ENCODE assay signal across 9 cellular contexts in genomic region chr10:93993414-93993781, GRCh38. TPM values are rescaled to one million over a fixed set of nuclear protein-coding genes. Genes with fewer than 3 reads are reported as not detected.
A peak's percentile ranks its signal among the peaks of the same experiment; 100 is the strongest.
DNase-seq lines count a peak whose midpoint lies in the region; ATAC-seq, FAIRE-seq and TF ChIP-seq lines count a peak whose summit lies in the region.
"Had no signal": no experiment of that assay in that cellular context is flagged by ENCODE, and none has a peak within 500 bp of the region (broad histone marks: within the 10 kb centered on the region; RNA-seq: fewer than 3 reads in every experiment).

No MANE protein-coding gene starts in this region.

- no peak overlapping the region for H2BK20ac ChIP-seq in H1 (ENCODE audit: low read length)

- no peak overlapping the region for H4K5ac ChIP-seq in H1 (ENCODE audit: insufficient read length, low read depth, low read length)

- FAIRE-seq in H1 (lab: Jason Lieb, UNC), result no peak
- no peak for FAIRE-seq in RCC 7860 (lab: Jason Lieb, UNC)
- FAIRE-seq: G401.6 had no signal

- no peaks in the 10 kb centered on the region for H3F3A ChIP-seq in neural cell (ENCODE audit: insufficient read depth, low read length, poor library complexity, severe bottlenecking)

- H3K9ac ChIP-seq in H1 (replicated peaks in 1 of 4; ENCODE audit: extremely low read depth in 1 of 4, low read depth in 3 of 4, low read length in 3 of 4), result peak overlapping the region in 1 of 4 experiments; percentile 43; a peak in 1 of 7 replicates
- peak overlapping the region; percentile 61 for H3K9ac ChIP-seq in neural cell (ENCODE audit: low read length)

- CTCF ChIA-PET in H1 (lab: Charles Lee; ENCODE audit: partially characterized antibody), result interaction anchor here (1.4 to 1.8 kb wide), 3 partner anchors 15 to 48 kb away, joined by 3 to 4 read pairs (median 3); no protein-coding TSS in a partner anchor

- no peak overlapping the region for H2BK15ac ChIP-seq in H1 (ENCODE audit: low read length)

- H3K27me3 ChIP-seq in H1 (replicated peaks in 1 of 4; ENCODE audit: control insufficient read depth in 3 of 4, extremely low read depth in 1 of 4, insufficient read depth in 3 of 4, low read length in 3 of 4) (peaks cover 25 to 65% (median 50%) of the 10 kb centered on the region in 4 experiments), neural cell (ENCODE audit: insufficient read depth, low read depth, low read length) (peaks cover 15% of the 10 kb centered on the region)

- H3K4me2 ChIP-seq in H1 (ENCODE audit: insufficient read depth in 1 of 2, low read depth in 2 of 2, low read length in 2 of 2) (peak overlapping the region; percentile 79 to 94), neural cell (ENCODE audit: low read length) (no peak overlapping the region)

- H3K56ac ChIP-seq in H1 (replicated peaks; ENCODE audit: insufficient read length, low read depth, low read length), result no peak overlapping the region

- H3K79me2 ChIP-seq in H1 (ENCODE audit: control insufficient read depth in 1 of 2, insufficient read depth in 2 of 2, low read length in 2 of 2) (no peaks in the 10 kb centered on the region), neural cell (replicated peaks; ENCODE audit: insufficient read depth, low read length) (no peaks in the 10 kb centered on the region)

- peaks cover 8% of the 10 kb centered on the region; the same call in 1 of the 2 replicates for H3K23me2 ChIP-seq in H1 (ENCODE audit: low read depth, low read length)

- H4K20me1 ChIP-seq in H1 (replicated peaks in 1 of 2; ENCODE audit: control insufficient read depth in 1 of 2, insufficient read depth in 2 of 2, low read length in 2 of 2) (no peaks in the 10 kb centered on the region), neural cell (ENCODE audit: insufficient read depth) (no peaks in the 10 kb centered on the region)

- H2BK5ac ChIP-seq in H1 (ENCODE audit: low read depth, low read length), result no peak overlapping the region

- no peak overlapping the region for H2AK5ac ChIP-seq in H1 (ENCODE audit: low read depth, low read length)

- H4K8ac ChIP-seq in H1 (ENCODE audit: extremely low read depth, insufficient read depth, low read length), result no peak overlapping the region

- DNase-seq in AG10803 (ENCODE audit: low read depth) (no peak), H1 (ENCODE audit: low read depth in 1 of 2, low spot score in 2 of 2) (no peak), RCC 7860 (ENCODE audit: low spot score) (no peak), MV-4-11 (lab: John Stamatoyannopoulos, UW) (no peak)

- 16% methylated on average over 15 of the region's 25 CpGs; no CpG with 5 or more reads in 1 of the 2 experiments for WGBS in H1 (ENCODE audit: extremely low coverage in 1 of 2, insufficient coverage in 1 of 2, insufficient read length in 1 of 2, insufficient replicate concordance in 2 of 2, low coverage in 1 of 2, low lambda C conversion rate in 2 of 2, missing lambda C conversion rate in 1 of 2), 2 experiments

- no peak overlapping the region for H2BK120ac ChIP-seq in H1 (replicated peaks; ENCODE audit: low read depth, low read length)

- no peak for TF ChIP-seq CTCF in AG10803 (conservative IDR thresholded peaks at IDR 0.05; ENCODE audit: low read length)
- no peak for TF ChIP-seq CTCF in H1 (IDR thresholded peaks at IDR 0.05; ENCODE audit: control extremely low read depth in 1 of 3, insufficient read depth in 1 of 3, low read depth in 1 of 3, low read length in 3 of 3)
- no peak for TF ChIP-seq CTCF in neural cell (IDR thresholded peaks at IDR 0.05; ENCODE audit: poor library complexity, severe bottlenecking)

- peak overlapping the region; percentile 61 for H3K4me3 ChIP-seq in AG10803 (ENCODE audit: low read length)
- H3K4me3 ChIP-seq in H1 (ENCODE audit: extremely low read depth in 1 of 4, insufficient read depth in 2 of 4, low read depth in 3 of 4, low read length in 4 of 4), result peak overlapping the region; percentile 30 to 71 (median 58); a peak in 7 of 8 replicates
- peak overlapping the region; percentile 82 for H3K4me3 ChIP-seq in neural cell (ENCODE audit: low read length)

- TF ChIP-seq EP300 in H1 (IDR thresholded peaks at IDR 0.05; ENCODE audit: borderline replicate concordance in 1 of 2, low read depth in 2 of 2, low read length in 2 of 2), result no peak
- no peak for TF ChIP-seq EP300 in neural cell (conservative IDR thresholded peaks at IDR 0.05; ENCODE audit: poor library complexity, severe bottlenecking)

- no peak overlapping the region for H4K91ac ChIP-seq in H1 (replicated peaks; ENCODE audit: insufficient read length, low read length)

- no peak overlapping the region for H2BK12ac ChIP-seq in H1 (ENCODE audit: low read depth, low read length)

- H3K9me3 ChIP-seq in H1 (ENCODE audit: insufficient read depth in 2 of 2, low read depth in 1 of 2, low read length in 1 of 2) (no peaks in the 10 kb centered on the region), neural cell (ENCODE audit: low read length) (no peaks in the 10 kb centered on the region)

- no peak overlapping the region for H3K18ac ChIP-seq in H1 (ENCODE audit: extremely low read depth, low read length)

- no peak overlapping the region for H3K4ac ChIP-seq in H1 (replicated peaks; ENCODE audit: insufficient read length, low read depth, low read length)

- POLR2A ChIA-PET in H1 (lab: Charles Lee; ENCODE audit: partially characterized antibody), result interaction anchor here (1.0 kb wide), 1 partner anchor 32 kb away, joined by 3 read pairs; no protein-coding TSS in a partner anchor

- H3K23ac ChIP-seq in H1 (ENCODE audit: insufficient read length), result no peak overlapping the region

- H3K79me1 ChIP-seq in H1 (ENCODE audit: low read depth, low read length), result no peaks in the 10 kb centered on the region

- H3K36me3 ChIP-seq in H1 (ENCODE audit: control insufficient read depth in 2 of 4, insufficient read depth in 4 of 4, low read length in 3 of 4), result no peaks in the 10 kb centered on the region
- no peaks in the 10 kb centered on the region for H3K36me3 ChIP-seq in neural cell (ENCODE audit: insufficient read depth, low read length)

- no peak overlapping the region for H3K27ac ChIP-seq in H1 (ENCODE audit: low read depth, low read length)
- no peak overlapping the region for H3K27ac ChIP-seq in neural cell (ENCODE audit: low read length)

- no peaks in the 10 kb centered on the region for H3K9me2 ChIP-seq in neural cell (ENCODE audit: insufficient read depth, low read length)

- TF ChIP-seq RAD21 in H1 (IDR thresholded peaks at IDR 0.05 in 1 of 2, conservative IDR thresholded peaks at IDR 0.05 in 1 of 2; ENCODE audit: low read depth in 2 of 2, low read length in 2 of 2) (no peak), neural cell (conservative IDR thresholded peaks at IDR 0.05) (no peak)

- no peak for TF ChIP-seq POLR2A in H1 (IDR thresholded peaks at IDR 0.05; ENCODE audit: control extremely low read depth in 1 of 2, low read depth in 2 of 2, low read length in 2 of 2)

- peak; percentile 22 for ATAC-seq in HG03432 (IDR thresholded peaks at IDR 0.05; ENCODE audit: unreplicated experiment)
- ATAC-seq in GM19035 (IDR thresholded peaks at IDR 0.05; ENCODE audit: unreplicated experiment), result no peak
- no peak for ATAC-seq in HG02870 (IDR thresholded peaks at IDR 0.05; ENCODE audit: unreplicated experiment)

- H2AFZ ChIP-seq in H1 (ENCODE audit: low read length), result no peak overlapping the region
- no peak overlapping the region for H2AFZ ChIP-seq in neural cell (ENCODE audit: low read depth, low read length)

- peaks cover 0 to 3% (median 0%) of the 10 kb centered on the region in 4 experiments; a peak in 3 of 7 replicates for H3K4me1 ChIP-seq in H1 (replicated peaks in 1 of 4; ENCODE audit: control insufficient read depth in 3 of 4, insufficient read depth in 4 of 4, low read length in 3 of 4)

- H3K14ac ChIP-seq in H1 (ENCODE audit: insufficient read length), result no peak overlapping the region

TF ChIP-seq in H1, 55 proteins besides CTCF, POLR2A, EP300 and RAD21 (continues in another document):
- TF ChIP-seq SAP30 (IDR thresholded peaks at IDR 0.05; ENCODE audit: insufficient read depth, insufficient replicate concordance, low read length) (no peak), KDM1A (IDR thresholded peaks at IDR 0.05; ENCODE audit: borderline replicate concordance, low read length) (no peak), SIX5 (IDR thresholded peaks at IDR 0.05; ENCODE audit: low read depth, low read length) (no peak), CBX8 (IDR thresholded peaks at IDR 0.05; ENCODE audit: borderline replicate concordance, low read depth, low read length) (no peak), ASH2L (IDR thresholded peaks at IDR 0.05; ENCODE audit: low read length) (no peak), E2F6 (IDR thresholded peaks at IDR 0.05) (peak; percentile 66; the same call in 1 of the 2 replicates)

RNA-seq across cellular contexts. Expression of gene PLCE1, which starts 0.3 kb away (rescaled TPM):
- total RNA-seq in H1 (2021; fragmentation: NEBNext Ultra II Directional; extraction: Animal tissue kit (Norgen Biotek cat#: 25700)), result 0.06 and 0.10 TPM in 2 replicates
- 0.05 and 0.06 TPM in 2 replicates for polyA plus RNA-seq in H1 (2011; rRNA removed)
- 0.06 TPM for polyA plus RNA-seq in H1 (2011; cell fraction: cytosol; rRNA removed)
- 0.19 TPM for polyA plus RNA-seq in H1 (2011; cell fraction: nucleus; rRNA removed)
- polyA plus RNA-seq in H1 (2012, experiment 1 of 2), result 0.41 to 0.84 TPM (median 0.49 TPM) in 4 replicates
- polyA plus RNA-seq in H1 (2012, experiment 2 of 2), result 0.04 TPM
- polyA plus RNA-seq in H1 (2013, experiment 1 of 2), result 0.06 TPM
- polyA plus RNA-seq in H1 (2013, experiment 2 of 2), result 0.02 TPM
- 0.19 and 0.20 TPM in 2 replicates for polyA minus RNA-seq in H1 (2011; rRNA and poly(A)+ RNA removed)
- polyA minus RNA-seq in H1 (2011; cell fraction: cytosol; rRNA and poly(A)+ RNA removed), result not detected
- 0.20 TPM for polyA minus RNA-seq in H1 (2011; cell fraction: nucleus; rRNA and poly(A)+ RNA removed)
- 0.18 and 0.22 TPM in 2 replicates for polyA plus RNA-seq in neural cell
- polyA minus RNA-seq in neural cell, result 1.5 and 2.0 TPM in 2 replicates
